ENCODE assay signal across 10 cellular contexts in genomic region chrX:130545796-130546195, GRCh38.
"Had no signal": no experiment of that assay in that cellular context is flagged by ENCODE, and none has a peak within 500 bp of the region (broad histone marks: within the 10 kb centered on the region; RNA-seq: fewer than 3 reads in every experiment).

No MANE protein-coding gene starts in this region.

- H3K4me3 ChIP-seq: GM23248, GM23338, HAP-1 had no signal

- ATAC-seq: GM23338, HCT116 had no signal

- H3K4me1 ChIP-seq: HAP-1 had no signal

- DNase-seq: GM23248, GOT3, H7, H9, HCEC 1CT, HFFc6 had no signal

- FAIRE-seq: H54 had no signal

- H3K4me2 ChIP-seq: GM23338 had no signal

- H3K36me3 ChIP-seq: HAP-1 had no signal

- H2AFZ ChIP-seq: GM23248, GM23338 had no signal

- H3K27ac ChIP-seq: GM23248 had no signal

- H3K9ac ChIP-seq: GM23248 had no signal

- H3K9me3 ChIP-seq: HAP-1 had no signal
